ENCODE assay signal across 8 cellular contexts in the genomic region with DNA sequence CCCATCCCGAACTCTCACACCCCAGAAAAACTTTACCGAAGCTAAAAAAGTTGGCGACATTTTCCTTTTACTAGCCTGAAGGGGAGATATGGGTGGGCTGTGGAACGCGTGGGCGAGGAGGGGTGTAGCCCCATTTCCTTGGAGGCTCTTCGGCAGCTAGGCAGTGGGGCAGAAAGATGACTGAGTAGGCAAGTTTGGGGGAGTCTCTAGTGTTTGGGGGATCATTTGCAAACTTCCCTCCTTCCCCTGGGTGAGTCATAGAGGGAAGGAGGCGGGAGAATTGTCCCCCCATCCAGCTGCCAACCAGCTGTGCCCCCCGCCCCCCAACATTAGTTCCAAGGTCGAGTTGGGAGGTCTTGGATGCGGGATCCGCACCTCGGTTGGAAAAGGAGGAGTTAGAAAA. TPM values are rescaled to one million over a fixed set of nuclear protein-coding genes. Genes with fewer than 3 reads are reported as not detected.
A peak's percentile ranks its signal among the peaks of the same experiment; 100 is the strongest.
DNase-seq lines count a peak whose midpoint lies in the region; ATAC-seq, FAIRE-seq and TF ChIP-seq lines count a peak whose summit lies in the region.

No MANE protein-coding gene starts in this region.

- H3K4me3 Mint-ChIP-seq in type B pancreatic cell, result peak overlapping the region; percentile 93

- in situ Hi-C loops in astrocyte of the spinal cord (cut with HindIII; ENCODE audit: low sequenced_read_pairs), result no loop called here

- H3K36me3 ChIP-seq in lower lobe of right lung, result no peaks in the 10 kb centered on the region

- no peak for DNase-seq in A549 (ENCODE audit: low read depth in 1 of 2, low spot score in 1 of 2)
- no peak for DNase-seq in HL-60 (ENCODE audit: low read depth in 1 of 2, low spot score in 1 of 2)
- DNase-seq in astrocyte of the spinal cord (ENCODE audit: low read depth, low spot score), result no peak
- DNase-seq in lower lobe of right lung, result no peak
- no peak for DNase-seq in type B pancreatic cell (ENCODE audit: extremely low spot score, unreplicated experiment)
- no peak for DNase-seq in NCI-H510A (lab: John Stamatoyannopoulos, UW)

- CTCF ChIA-PET in A549 (lab: Yijun Ruan, JAX), result interaction anchor here (0.6 to 9.7 kb wide), 31 partner anchors 10 to 534 kb away, joined by 3 to 240 read pairs (median 5); a partner anchor contains a TSS

- peaks cover 25% of the 10 kb centered on the region for H3K4me1 ChIP-seq in A549
- H3K4me1 ChIP-seq in lower lobe of right lung, result peaks cover 36% of the 10 kb centered on the region

- H3K36me3 Mint-ChIP-seq in type B pancreatic cell, result no peaks in the 10 kb centered on the region

- H3K9me3 Mint-ChIP-seq in type B pancreatic cell, result no peaks in the 10 kb centered on the region

- H3K27ac ChIP-seq in A549 (peak overlapping the region; percentile 92 to 99), HL-60 (replicated peaks) (no peak overlapping the region), lower lobe of right lung (peak overlapping the region; percentile 68)

- intact Hi-C loops in lower lobe of right lung (cut with DNase I), result no loop called here

- 2% methylated on average over 13 of the region's 13 CpGs for WGBS in A549 (ENCODE audit: missing lambda C conversion rate)

- TF ChIP-seq CTCF in A549 (IDR thresholded peaks at IDR 0.05), result no peak
- no peak for TF ChIP-seq CTCF in HL-60 (IDR thresholded peaks at IDR 0.05; ENCODE audit: insufficient read depth, low read length)
- TF ChIP-seq CTCF in astrocyte of the spinal cord (IDR thresholded peaks at IDR 0.05; ENCODE audit: low read depth, low read length), result no peak
- no peak for TF ChIP-seq CTCF in lower lobe of right lung (IDR thresholded peaks at IDR 0.05)
- TF ChIP-seq CTCF in type B pancreatic cell (conservative IDR thresholded peaks at IDR 0.05), result no peak

- no peak for TF ChIP-seq POLR2A in A549 (IDR thresholded peaks at IDR 0.05; ENCODE audit: low read length)

- ATAC-seq in A549 (peak; percentile 12 to 17), lower lobe of right lung (no peak), GM18511 (IDR thresholded peaks at IDR 0.05; ENCODE audit: unreplicated experiment) (no peak), GM21619 (IDR thresholded peaks at IDR 0.05; ENCODE audit: unreplicated experiment) (no peak)

- POLR2A ChIA-PET in A549 (lab: Yijun Ruan, JAX), result interaction anchor here (0.6 kb wide), 2 partner anchors 20 to 35 kb away, joined by 4 to 6 read pairs; no protein-coding TSS in a partner anchor

- no peak for TF ChIP-seq RAD21 in A549 (conservative IDR thresholded peaks at IDR 0.05 in 1 of 2, IDR thresholded peaks at IDR 0.05 in 1 of 2)

- peak overlapping the region; percentile 65 for H3K4me3 ChIP-seq in A549
- H3K4me3 ChIP-seq in HL-60 (replicated peaks; ENCODE audit: insufficient read depth, low read length), result peak overlapping the region; percentile 39
- H3K4me3 ChIP-seq in astrocyte of the spinal cord (ENCODE audit: low read depth, low read length), result peak overlapping the region; percentile 70
- H3K4me3 ChIP-seq in lower lobe of right lung, result peak overlapping the region; percentile 83

- H3K27me3 Mint-ChIP-seq in type B pancreatic cell, result peaks cover 24% of the 10 kb centered on the region

- no peak for FAIRE-seq in A549 (lab: Jason Lieb, UNC)

- H3K27me3 ChIP-seq in HL-60 (ENCODE audit: insufficient read depth, poor library complexity, severe bottlenecking) (peaks cover 17% of the 10 kb centered on the region), lower lobe of right lung (ENCODE audit: low read depth) (no peaks in the 10 kb centered on the region)

- peaks cover 21% of the 10 kb centered on the region for H3K4me1 Mint-ChIP-seq in type B pancreatic cell (ENCODE audit: unreplicated experiment)

- peak overlapping the region; percentile 97 for H3K4me2 ChIP-seq in A549

- H3K9me3 ChIP-seq in A549 (no peaks in the 10 kb centered on the region), lower lobe of right lung (no peaks in the 10 kb centered on the region)

- peak in 1 of 2 experiments; percentile 18; a peak in 1 of 5 replicates for TF ChIP-seq EP300 in A549 (IDR thresholded peaks at IDR 0.05)

- peak overlapping the region; percentile 90 for H3K27ac Mint-ChIP-seq in type B pancreatic cell

TF ChIP-seq in A549, 52 proteins besides CTCF, POLR2A, EP300 and RAD21 (continues in another document):
- TF ChIP-seq, protein P1, sequence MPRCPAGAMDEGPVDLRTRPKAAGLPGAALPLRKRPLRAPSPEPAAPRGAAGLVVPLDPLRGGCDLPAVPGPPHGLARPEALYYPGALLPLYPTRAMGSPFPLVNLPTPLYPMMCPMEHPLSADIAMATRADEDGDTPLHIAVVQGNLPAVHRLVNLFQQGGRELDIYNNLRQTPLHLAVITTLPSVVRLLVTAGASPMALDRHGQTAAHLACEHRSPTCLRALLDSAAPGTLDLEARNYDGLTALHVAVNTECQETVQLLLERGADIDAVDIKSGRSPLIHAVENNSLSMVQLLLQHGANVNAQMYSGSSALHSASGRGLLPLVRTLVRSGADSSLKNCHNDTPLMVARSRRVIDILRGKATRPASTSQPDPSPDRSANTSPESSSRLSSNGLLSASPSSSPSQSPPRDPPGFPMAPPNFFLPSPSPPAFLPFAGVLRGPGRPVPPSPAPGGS (IDR thresholded peaks at IDR 0.05), result peak; percentile 67; the same call in 1 of the 3 replicates
- TF ChIP-seq CHD2 (IDR thresholded peaks at IDR 0.05; ENCODE audit: low read length, partially characterized antibody), result no peak
- no peak; the same call in 1 of the 2 replicates for TF ChIP-seq PHF8 (IDR thresholded peaks at IDR 0.05; ENCODE audit: borderline replicate concordance, low read depth)
- TF ChIP-seq FOSL2 (IDR thresholded peaks at IDR 0.05), result no peak; the same call in 1 of the 2 replicates
- TF ChIP-seq FOSL2 (CRISPR knock-in tag; IDR thresholded peaks at IDR 0.05), result peak; percentile 82
- TF ChIP-seq ESRRA (IDR thresholded peaks at IDR 0.05; ENCODE audit: borderline replicate concordance, low read length), result no peak
- TF ChIP-seq, protein P2, sequence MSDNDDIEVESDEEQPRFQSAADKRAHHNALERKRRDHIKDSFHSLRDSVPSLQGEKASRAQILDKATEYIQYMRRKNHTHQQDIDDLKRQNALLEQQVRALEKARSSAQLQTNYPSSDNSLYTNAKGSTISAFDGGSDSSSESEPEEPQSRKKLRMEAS (IDR thresholded peaks at IDR 0.05), result no peak
- no peak for TF ChIP-seq ZNF302 (CRISPR knock-in tag; IDR thresholded peaks at IDR 0.05)
- TF ChIP-seq MAZ (IDR thresholded peaks at IDR 0.05; ENCODE audit: borderline replicate concordance, low read depth, low read length), result no peak
- no peak for TF ChIP-seq BHLHE40 (IDR thresholded peaks at IDR 0.05; ENCODE audit: low read depth, low read length)
- TF ChIP-seq MAFK (IDR thresholded peaks at IDR 0.05; ENCODE audit: partially characterized antibody), result no peak
- no peak for TF ChIP-seq HOXB5 (CRISPR knock-in tag; IDR thresholded peaks at IDR 0.05)
- TF ChIP-seq POLR2AphosphoS2 (conservative IDR thresholded peaks at IDR 0.05; ENCODE audit: low read length), result no peak
- no peak for TF ChIP-seq EHF (CRISPR knock-in tag; IDR thresholded peaks at IDR 0.05)
- TF ChIP-seq HDAC2 (IDR thresholded peaks at IDR 0.05), result no peak
- TF ChIP-seq HEYL (CRISPR knock-in tag; IDR thresholded peaks at IDR 0.05), result no peak
- no peak for TF ChIP-seq HOXB13 (CRISPR knock-in tag; IDR thresholded peaks at IDR 0.05; ENCODE audit: low read depth)

RNA-seq across cellular contexts. Expression of a gene that starts 2.3 kb away (rescaled TPM):
- polyA plus RNA-seq in A549 (2011; rRNA removed) (27.3 and 30.0 TPM in 2 replicates), A549 (2017; fragmentation: RNase III; extraction: RNeasy Plus Mini Kit Qiagen cat#74134 plus additional on column Dnase treatment) (13.0 to 13.5 TPM (median 13.1 TPM) in 3 replicates)
- polyA plus RNA-seq in A549 (2012; cell fraction: cytosol; rRNA removed), result 22.8 and 31.1 TPM in 2 replicates
- polyA plus RNA-seq in A549 (2012; cell fraction: nucleus; rRNA removed), result 95.0 and 106 TPM in 2 replicates
- 44.9 and 52.6 TPM in 2 replicates for polyA minus RNA-seq in A549 (2011; rRNA and poly(A)+ RNA removed)
- total RNA-seq in lower lobe of right lung (0.21 TPM), type B pancreatic cell (ENCODE audit: low replicate concordance) (3.5 and 22.7 TPM in 2 replicates)

RNA-seq across cellular contexts. Expression of a gene that starts 6.8 kb away (rescaled TPM):
- polyA plus RNA-seq in A549 (2011; rRNA removed), result 2.4 and 2.9 TPM in 2 replicates
- polyA plus RNA-seq in A549 (2012; cell fraction: cytosol; rRNA removed), result 0.67 and 0.74 TPM in 2 replicates
- 1.3 TPM in 2 replicates for polyA plus RNA-seq in A549 (2012; cell fraction: nucleus; rRNA removed)
- 0.50 to 0.74 TPM (median 0.67 TPM) in 3 replicates for polyA plus RNA-seq in A549 (2017; fragmentation: RNase III; extraction: RNeasy Plus Mini Kit Qiagen cat#74134 plus additional on column Dnase treatment)
- 3.3 and 5.0 TPM in 2 replicates for polyA minus RNA-seq in A549 (2011; rRNA and poly(A)+ RNA removed)
- not detected for total RNA-seq in lower lobe of right lung
- 0.27 and 0.29 TPM in 2 replicates for total RNA-seq in type B pancreatic cell (ENCODE audit: low replicate concordance)

RNA-seq across cellular contexts. Expression of a gene that starts 17.8 kb away (rescaled TPM):
- polyA plus RNA-seq in A549 (2011; rRNA removed), result 0.25 and 0.50 TPM in 2 replicates
- polyA plus RNA-seq in A549 (2012; cell fraction: cytosol; rRNA removed), result 0.23 and 0.24 TPM in 2 replicates
- 0.62 and 0.77 TPM in 2 replicates for polyA plus RNA-seq in A549 (2012; cell fraction: nucleus; rRNA removed)
- polyA plus RNA-seq in A549 (2017; fragmentation: RNase III; extraction: RNeasy Plus Mini Kit Qiagen cat#74134 plus additional on column Dnase treatment), result 0.20 to 0.29 TPM in 2 of 3 replicates, not detected in the other
- polyA minus RNA-seq in A549 (2011; rRNA and poly(A)+ RNA removed), result not detected in 2 replicates
- 54.2 TPM for total RNA-seq in lower lobe of right lung
- total RNA-seq in type B pancreatic cell (ENCODE audit: low replicate concordance), result 0.52 and 1.8 TPM in 2 replicates

RNA-seq across cellular contexts. Expression of a gene that starts 26.0 kb away (rescaled TPM):
- polyA plus RNA-seq in A549 (2011; rRNA removed) (372 and 406 TPM in 2 replicates), A549 (2017; fragmentation: RNase III; extraction: RNeasy Plus Mini Kit Qiagen cat#74134 plus additional on column Dnase treatment) (209 to 230 TPM (median 227 TPM) in 3 replicates)
- polyA plus RNA-seq in A549 (2012; cell fraction: cytosol; rRNA removed), result 236 and 247 TPM in 2 replicates
- polyA plus RNA-seq in A549 (2012; cell fraction: nucleus; rRNA removed), result 504 and 527 TPM in 2 replicates
- polyA minus RNA-seq in A549 (2011; rRNA and poly(A)+ RNA removed), result 428 and 497 TPM in 2 replicates
- total RNA-seq in lower lobe of right lung (131 TPM), type B pancreatic cell (ENCODE audit: low replicate concordance) (200 and 211 TPM in 2 replicates)

RNA-seq across cellular contexts. Expression of a gene that starts 27.3 kb away (rescaled TPM):
- 0.07 and 0.08 TPM in 2 replicates for polyA plus RNA-seq in A549 (2011; rRNA removed)
- 0.03 and 0.08 TPM in 2 replicates for polyA plus RNA-seq in A549 (2012; cell fraction: cytosol; rRNA removed)
- polyA plus RNA-seq in A549 (2012; cell fraction: nucleus; rRNA removed), result 0.11 and 0.13 TPM in 2 replicates
- polyA plus RNA-seq in A549 (2017; fragmentation: RNase III; extraction: RNeasy Plus Mini Kit Qiagen cat#74134 plus additional on column Dnase treatment), result not detected in 3 replicates
- 0.08 TPM in 1 of 2 replicates, not detected in the other for polyA minus RNA-seq in A549 (2011; rRNA and poly(A)+ RNA removed)
- total RNA-seq in lower lobe of right lung, result not detected
- total RNA-seq in type B pancreatic cell (ENCODE audit: low replicate concordance), result not detected in 2 replicates

Comparison
In these comparisons a context has a peak if more than half of its experiments do, and no peak if none do; other contexts are left out.
1. ATAC-seq: peak in A549 (2 of 2); none in lower lobe of right lung (0 of 2), GM18511 (single experiment) and GM21619 (single experiment).
2. RNA of a gene that starts 17.8 kb away (total RNA-seq): 54.2 TPM in lower lobe of right lung (single experiment); 0.52 to 1.8 TPM in type B pancreatic cell; every median in the first group is over 10 times any median in the second.
3. Peak in every context shown above with its lines, with median percentiles within 50 percentile points of each other: H3K4me3 ChIP-seq.